ENCODE assay signal across 1 cellular context in the genomic region with DNA sequence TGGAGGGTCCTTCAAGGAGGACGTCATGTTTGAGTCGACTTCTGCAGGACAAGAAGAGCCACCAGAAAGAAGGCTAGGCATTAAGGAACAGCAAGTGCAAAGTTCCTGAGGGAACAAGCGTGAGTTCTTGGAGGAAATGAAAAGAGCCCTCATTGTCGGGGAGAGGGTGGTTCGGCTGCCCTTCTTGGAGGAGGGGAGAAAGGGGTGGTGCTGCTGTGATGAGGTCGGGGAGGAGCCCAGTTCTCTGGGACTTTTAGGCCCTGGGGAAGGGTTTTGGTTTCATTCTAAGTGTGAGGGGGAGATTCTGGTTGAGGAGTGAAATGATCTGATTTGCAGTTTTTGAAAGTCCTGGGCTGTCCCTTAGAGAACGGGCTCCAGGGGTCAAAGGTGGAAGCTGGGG.
TF ChIP-seq lines count a peak whose summit lies in the region.

No MANE protein-coding gene starts in this region.

TF ChIP-seq in K562, 482 proteins besides CTCF, POLR2A, EP300 and RAD21:
- TF ChIP-seq KDM1A (IDR thresholded peaks at IDR 0.05): peak in 1 of 2 experiments; percentile 32; a peak in 1 of 4 replicates
- TF ChIP-seq PHF21A (IDR thresholded peaks at IDR 0.05; ENCODE audit: borderline replicate concordance, low read depth): peak; percentile 29; the same call in 1 of the 2 replicates
- TF ChIP-seq, protein P1, sequence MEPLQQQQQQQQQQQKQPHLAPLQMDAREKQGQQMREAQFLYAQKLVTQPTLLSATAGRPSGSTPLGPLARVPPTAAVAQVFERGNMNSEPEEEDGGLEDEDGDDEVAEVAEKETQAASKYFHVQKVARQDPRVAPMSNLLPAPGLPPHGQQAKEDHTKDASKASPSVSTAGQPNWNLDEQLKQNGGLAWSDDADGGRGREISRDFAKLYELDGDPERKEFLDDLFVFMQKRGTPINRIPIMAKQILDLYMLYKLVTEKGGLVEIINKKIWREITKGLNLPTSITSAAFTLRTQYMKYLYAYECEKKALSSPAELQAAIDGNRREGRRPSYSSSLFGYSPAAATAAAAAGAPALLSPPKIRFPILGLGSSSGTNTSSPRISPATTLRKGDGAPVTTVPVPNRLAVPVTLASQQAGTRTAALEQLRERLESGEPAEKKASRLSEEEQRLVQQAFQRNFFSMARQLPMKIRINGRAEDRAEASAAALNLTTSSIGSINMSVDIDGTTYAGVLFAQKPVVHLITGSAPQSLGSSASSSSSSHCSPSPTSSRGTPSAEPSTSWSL (CRISPR knock-in tag; IDR thresholded peaks at IDR 0.05; ENCODE audit: borderline replicate concordance): no peak
